Comparison of ENCODE assay signal across 9 cellular contexts in the genomic region with DNA sequence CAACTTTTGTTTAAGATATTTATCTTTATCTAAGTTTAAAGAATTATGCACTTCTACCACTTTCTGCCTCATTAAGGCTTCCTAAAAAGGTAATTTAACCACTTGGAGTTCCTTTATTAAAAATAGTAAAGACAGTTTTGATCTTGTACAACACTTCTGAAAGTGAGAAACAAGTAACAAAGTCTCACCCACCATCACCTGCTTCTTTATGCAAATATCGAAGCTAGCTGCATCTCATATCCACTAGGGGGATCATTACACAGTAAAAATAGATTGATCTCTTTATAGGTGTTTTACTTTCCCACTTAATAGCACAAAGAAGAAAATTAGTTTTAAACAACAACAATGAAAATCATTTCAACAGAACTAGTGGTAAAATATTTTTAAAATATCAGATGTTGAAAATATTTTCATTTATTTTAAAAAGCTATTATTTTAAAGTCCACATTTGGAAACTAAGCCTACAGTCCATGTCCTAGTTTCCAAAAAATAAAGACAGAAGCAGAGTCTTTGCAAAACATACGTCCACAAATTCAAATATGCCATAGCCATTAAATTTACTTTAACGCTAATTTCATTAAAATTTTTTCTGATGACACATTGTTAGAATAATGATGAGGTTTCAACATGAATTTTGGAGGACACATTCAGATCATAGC.
DNase-seq lines count a peak whose midpoint lies in the region; ATAC-seq, FAIRE-seq and TF ChIP-seq lines count a peak whose summit lies in the region.
"Had no signal": no experiment of that assay in that cellular context is flagged by ENCODE, and none has a peak within 500 bp of the region (broad histone marks: within the 10 kb centered on the region; RNA-seq: fewer than 3 reads in every experiment).

No MANE protein-coding gene starts in this region.

- H3K4me3 ChIP-seq in kidney epithelial cell (ENCODE audit: low read depth, low read length), result no peak overlapping the region
- H3K4me3 ChIP-seq: skin epidermis had no signal

- no peaks in the 10 kb centered on the region for H3K27me3 ChIP-seq in kidney epithelial cell (ENCODE audit: control insufficient read depth, insufficient read depth, low read length)

- no peak for TF ChIP-seq POLR2A in GM12892 (IDR thresholded peaks at IDR 0.05; ENCODE audit: low read depth, low read length)

- ATAC-seq in GM21576 (IDR thresholded peaks at IDR 0.05; ENCODE audit: unreplicated experiment), result peak; percentile 98

- H3K27me3 Mint-ChIP-seq in activated naive CD4-positive, alpha-beta T cell treated with anti-CD3 and anti-CD28 coated beads, Interleukin-2, amount 10 ng/mL, durations not matched to agents 7 days and 5 days, result no peaks in the 10 kb centered on the region

- no peak overlapping the region for H3K27ac Mint-ChIP-seq in activated naive CD4-positive, alpha-beta T cell treated with anti-CD3 and anti-CD28 coated beads, Interleukin-2, amount 10 ng/mL, durations not matched to agents 7 days and 5 days

- no peaks in the 10 kb centered on the region for H3K4me1 Mint-ChIP-seq in activated naive CD4-positive, alpha-beta T cell treated with anti-CD3 and anti-CD28 coated beads, Interleukin-2, amount 10 ng/mL, durations not matched to agents 7 days and 5 days

- CTCF ChIA-PET in activated naive CD4-positive, alpha-beta T cell treated with anti-CD3 and anti-CD28 coated beads, Interleukin-2, amount 10 ng/mL, durations not matched to agents 7 days and 5 days (lab: Charles Lee), result interaction anchor here (1.5 kb wide), 1 partner anchor 669 kb away, joined by 4 read pairs; no protein-coding TSS in a partner anchor

- H3K36me3 ChIP-seq in kidney epithelial cell (ENCODE audit: control insufficient read depth, insufficient read depth, low read length), result no peaks in the 10 kb centered on the region

- peak; percentile 14 for FAIRE-seq in GM12892 (lab: Jason Lieb, UNC)

- no peak overlapping the region for H3K4me3 Mint-ChIP-seq in activated naive CD4-positive, alpha-beta T cell treated with anti-CD3 and anti-CD28 coated beads, Interleukin-2, amount 10 ng/mL, durations not matched to agents 7 days and 5 days

- peak; percentile 14 for DNase-seq in GM12892 (ENCODE audit: insufficient read length)
- DNase-seq in HuH-7.5 (ENCODE audit: low spot score), result peak; percentile 25
- DNase-seq in SW480 (ENCODE audit: low spot score), result peak; percentile 81
- no peak for DNase-seq in kidney epithelial cell (ENCODE audit: low read depth)
- DNase-seq in activated naive CD4-positive, alpha-beta T cell treated with anti-CD3 and anti-CD28 coated beads, Interleukin-2, amount 10 ng/mL, durations not matched to agents 7 days and 5 days, result no peak
- DNase-seq in globus pallidus (ENCODE audit: low spot score), result no peak
- no peak for DNase-seq in NK-92 (lab: John Stamatoyannopoulos, UW; ENCODE audit: unreplicated experiment)

- peaks cover 1% of the 10 kb centered on the region for H3K9me3 Mint-ChIP-seq in activated naive CD4-positive, alpha-beta T cell treated with anti-CD3 and anti-CD28 coated beads, Interleukin-2, amount 10 ng/mL, durations not matched to agents 7 days and 5 days

- H3K36me3 Mint-ChIP-seq in activated naive CD4-positive, alpha-beta T cell treated with anti-CD3 and anti-CD28 coated beads, Interleukin-2, amount 10 ng/mL, durations not matched to agents 7 days and 5 days, result no peaks in the 10 kb centered on the region

- peak; percentile 64 for TF ChIP-seq CTCF in kidney epithelial cell (IDR thresholded peaks at IDR 0.05; ENCODE audit: insufficient read depth, low read length, poor library complexity, severe bottlenecking)

Comparison
In these comparisons a context has a peak if more than half of its experiments do, and no peak if none do; other contexts are left out.
1. DNase-seq: peak in GM12892 (single experiment), HuH-7.5 (single experiment) and SW480 (single experiment); none in kidney epithelial cell (single experiment), activated naive CD4-positive, alpha-beta T cell treated with anti-CD3 and anti-CD28 coated beads, Interleukin-2, amount 10 ng/mL, durations not matched to agents 7 days and 5 days (single experiment), globus pallidus (single experiment) and NK-92 (single experiment).